8 cellular contexts compared by ENCODE assay signal in genomic region chr9:119289740-119290139, GRCh38.
DNase-seq lines count a peak whose midpoint lies in the region; ATAC-seq and TF ChIP-seq lines count a peak whose summit lies in the region.

No MANE protein-coding gene starts in this region.

- CTCF ChIA-PET in activated CD4-positive, alpha-beta T cell treated with anti-CD3 and anti-CD28 coated beads for 36 hours (lab: Charles Lee): no interaction called here

- intact Hi-C loops in activated CD4-positive, alpha-beta T cell treated with anti-CD3 and anti-CD28 coated beads for 36 hours (cut with DNase I, micrococcal nuclease): loop anchor here (5.0 to 10.0 kb wide), 2 partner anchors 1645 to 1647 kb away; no protein-coding TSS in a partner anchor
- intact Hi-C loops in prostate gland (cut with DNase I): loop anchor here (10.0 kb wide), 2 partner anchors 295 to 465 kb away; no protein-coding TSS in a partner anchor

- H3K4me3 ChIP-seq in SK-N-MC: no peak overlapping the region
- H3K4me3 ChIP-seq in prostate gland: no peak overlapping the region

- 45% methylated on average over 3 of the region's 3 CpGs for WGBS in prostate gland

- DNase-seq in activated CD4-positive, alpha-beta T cell treated with anti-CD3 and anti-CD28 coated beads for 36 hours: peak; percentile 35
- DNase-seq in activated CD4-positive, alpha-beta T cell treated with anti-CD3 and anti-CD28 coated beads, Interleukin-2, amount 50 U/mL, for 1 hour: no peak
- DNase-seq in LHCN-M2 (ENCODE audit: low read depth) (peak; percentile 48), SK-N-MC (ENCODE audit: low read depth, low spot score) (peak; percentile 35), foreskin keratinocyte (peak in 1 of 2 donors; percentile 20), prostate gland (ENCODE audit: low spot score) (peak; percentile 67)
- DNase-seq in activated CD8-positive, alpha-beta memory T cell treated with anti-CD3 and anti-CD28 coated beads, Interleukin-2, amount 50 U/mL, for 4 hours: no peak

- H3K27me3 ChIP-seq in foreskin keratinocyte (no peaks in the 10 kb centered on the region), prostate gland (replicated peaks; ENCODE audit: insufficient read depth) (no peaks in the 10 kb centered on the region)

- H3K4me1 Mint-ChIP-seq in activated CD4-positive, alpha-beta T cell treated with anti-CD3 and anti-CD28 coated beads for 36 hours: no peaks in the 10 kb centered on the region

- H3K27ac ChIP-seq in SK-N-MC: no peak overlapping the region
- no peak overlapping the region for H3K27ac ChIP-seq in foreskin keratinocyte
- no peak overlapping the region for H3K27ac ChIP-seq in prostate gland

- no peak overlapping the region for H3K4me3 Mint-ChIP-seq in activated CD4-positive, alpha-beta T cell treated with anti-CD3 and anti-CD28 coated beads for 36 hours

- H3K27ac Mint-ChIP-seq in activated CD4-positive, alpha-beta T cell treated with anti-CD3 and anti-CD28 coated beads for 36 hours: no peak overlapping the region

- peaks cover 6% of the 10 kb centered on the region for H3K27me3 Mint-ChIP-seq in activated CD4-positive, alpha-beta T cell treated with anti-CD3 and anti-CD28 coated beads for 36 hours

- H3K9me3 ChIP-seq in SK-N-MC (ENCODE audit: low read depth, low read length): no peaks in the 10 kb centered on the region
- no peaks in the 10 kb centered on the region for H3K9me3 ChIP-seq in prostate gland

- no peak for TF ChIP-seq POLR2A in prostate gland (IDR thresholded peaks at IDR 0.05)

- H3K9me3 Mint-ChIP-seq in activated CD4-positive, alpha-beta T cell treated with anti-CD3 and anti-CD28 coated beads for 36 hours (ENCODE audit: low read depth): peaks cover 3% of the 10 kb centered on the region

- POLR2A ChIA-PET in activated CD4-positive, alpha-beta T cell treated with anti-CD3 and anti-CD28 coated beads for 36 hours (lab: Charles Lee): no interaction called here

- no peaks in the 10 kb centered on the region for H3K4me1 ChIP-seq in foreskin keratinocyte
- no peaks in the 10 kb centered on the region for H3K4me1 ChIP-seq in prostate gland (replicated peaks)

- H3K9ac ChIP-seq in SK-N-MC (ENCODE audit: insufficient read length): no peak overlapping the region

- H3K36me3 ChIP-seq in SK-N-MC (ENCODE audit: insufficient read depth, low read length) (no peaks in the 10 kb centered on the region), prostate gland (no peaks in the 10 kb centered on the region)

- peak; percentile 61 for TF ChIP-seq CTCF in foreskin keratinocyte (conservative IDR thresholded peaks at IDR 0.05)
- TF ChIP-seq CTCF in prostate gland (IDR thresholded peaks at IDR 0.05): peak; percentile 56 to 84 (median 77)

- H3K36me3 Mint-ChIP-seq in activated CD4-positive, alpha-beta T cell treated with anti-CD3 and anti-CD28 coated beads for 36 hours (ENCODE audit: low read depth): no peaks in the 10 kb centered on the region

- no peak for ATAC-seq in activated CD4-positive, alpha-beta T cell treated with anti-CD3 and anti-CD28 coated beads for 36 hours
- ATAC-seq in GM21529 (IDR thresholded peaks at IDR 0.05; ENCODE audit: unreplicated experiment): peak; percentile 79
- ATAC-seq in foreskin keratinocyte: no peak

Comparison
In these comparisons a context has a peak if more than half of its experiments do, and no peak if none do; other contexts are left out.
1. DNase-seq: peak in activated CD4-positive, alpha-beta T cell treated with anti-CD3 and anti-CD28 coated beads for 36 hours (single experiment), LHCN-M2 (single experiment), SK-N-MC (single experiment) and prostate gland (single experiment); none in activated CD4-positive, alpha-beta T cell treated with anti-CD3 and anti-CD28 coated beads, Interleukin-2, amount 50 U/mL, for 1 hour (single experiment) and activated CD8-positive, alpha-beta memory T cell treated with anti-CD3 and anti-CD28 coated beads, Interleukin-2, amount 50 U/mL, for 4 hours (single experiment).